Comparison of ENCODE assay signal across 8 cellular contexts in the genomic region with DNA sequence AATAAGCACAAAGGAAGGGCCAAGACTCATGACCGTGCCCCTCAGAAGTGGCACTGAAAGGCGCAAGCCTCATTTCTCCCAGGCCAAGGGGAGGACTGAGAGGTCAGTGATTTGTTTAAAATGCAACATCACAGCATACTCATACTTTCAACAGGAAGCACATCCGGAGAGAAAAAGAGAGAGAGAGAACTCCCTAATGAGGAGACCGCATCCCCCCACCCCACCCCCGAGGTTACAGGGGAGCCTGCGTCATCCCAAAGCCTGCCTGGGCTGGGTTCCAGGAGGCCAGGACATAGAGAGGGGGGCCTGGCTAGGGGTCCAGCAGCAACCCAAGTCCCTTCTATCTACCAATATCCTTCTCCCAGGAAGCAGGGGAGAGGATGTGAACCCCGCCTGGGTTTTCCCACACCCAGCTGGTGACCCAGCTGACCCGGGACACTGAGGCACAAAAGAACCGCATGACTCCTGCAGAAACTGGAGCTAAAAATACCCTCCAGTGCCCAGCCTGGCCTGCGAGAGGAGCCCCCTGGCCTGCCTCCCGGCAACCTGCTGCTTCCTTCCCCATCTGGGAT. TPM values are rescaled to one million over a fixed set of nuclear protein-coding genes. Genes with fewer than 3 reads are reported as not detected.
DNase-seq lines count a peak whose midpoint lies in the region; ATAC-seq and TF ChIP-seq lines count a peak whose summit lies in the region.

No MANE protein-coding gene starts in this region.

- POLR2A ChIA-PET in OCI-LY7 (lab: Charles Lee): interaction anchor here (0.7 kb wide), 1 partner anchor 106 kb away, joined by 3 read pairs; no protein-coding TSS in a partner anchor

- H3K4me2 ChIP-seq in OCI-LY7 (ENCODE audit: low read length): peak overlapping the region; percentile 85

- no peak overlapping the region for H2AFZ ChIP-seq in OCI-LY7 (ENCODE audit: low read length)

- CTCF ChIA-PET in OCI-LY7 (lab: Charles Lee; ENCODE audit: unreplicated experiment): no interaction called here

- DNase-seq in AG20443 (ENCODE audit: low spot score) (peak; percentile 77), OCI-LY7 (ENCODE audit: low spot score) (peak; percentile 41), coronary artery (ENCODE audit: low spot score) (peak; percentile 89), mucosa of gallbladder (ENCODE audit: low spot score) (peak; percentile 57), NCI-H2081 (lab: John Stamatoyannopoulos, UW) (no peak), HUDEP-2 (lab: John Stamatoyannopoulos, UW; ENCODE audit: unreplicated experiment in 76 of 76) (no peak)
- DNase-seq in effector CD8-positive, alpha-beta T cell (lab: John Stamatoyannopoulos, UW): no peak

- ATAC-seq in HG03354 (IDR thresholded peaks at IDR 0.05; ENCODE audit: poor library complexity, severe bottlenecking, unreplicated experiment): no peak

- intact Hi-C loops in OCI-LY7 (cut with micrococcal nuclease; ENCODE audit: unreplicated experiment): no loop called here

- TF ChIP-seq CTCF in OCI-LY7 (conservative IDR thresholded peaks at IDR 0.05; ENCODE audit: low read length) (no peak), coronary artery (IDR thresholded peaks at IDR 0.05) (no peak)

- peak overlapping the region; percentile 77 for H3K27ac ChIP-seq in OCI-LY7 (ENCODE audit: low read depth, low read length, poor library complexity, severe bottlenecking)
- peak overlapping the region; percentile 97 to 99 for H3K27ac ChIP-seq in coronary artery

- H3K4me1 ChIP-seq in OCI-LY7 (ENCODE audit: insufficient read depth, low read length, poor library complexity, severe bottlenecking): peaks cover 64% of the 10 kb centered on the region

- no peaks in the 10 kb centered on the region for H3K9me2 ChIP-seq in OCI-LY7 (ENCODE audit: insufficient read depth, low read length)

- H3K36me3 ChIP-seq in OCI-LY7 (ENCODE audit: insufficient read depth, low read length): peaks cover 54% of the 10 kb centered on the region

- no TSS peak for BruUV-seq in OCI-LY7 (replicated peaks; lab: Mats Ljungman, UMichigan)

- peaks cover 18% of the 10 kb centered on the region; the same call in 1 of the 2 replicates for H4K20me1 ChIP-seq in OCI-LY7 (ENCODE audit: insufficient read depth, low read length)

- H3K79me2 ChIP-seq in OCI-LY7 (ENCODE audit: insufficient read depth, low read depth, low read length): peaks cover 76% of the 10 kb centered on the region

- H3K4me3 ChIP-seq in OCI-LY7 (ENCODE audit: low read depth, low read length, poor library complexity, severe bottlenecking) (peak overlapping the region; percentile 82), coronary artery (peak overlapping the region; percentile 96)

- H3K9me3 ChIP-seq in OCI-LY7 (ENCODE audit: low read length): no peaks in the 10 kb centered on the region

RNA-seq across cellular contexts. Expression of a gene that starts 3.8 kb away (rescaled TPM):
- total RNA-seq in OCI-LY7 (2014; rRNA removed; shearing (Covaris generic)): 152 and 182 TPM in 2 replicates
- total RNA-seq in OCI-LY7 (2022) (203 and 211 TPM in 2 replicates), mucosa of gallbladder (131 TPM)

RNA-seq across cellular contexts. Expression of a gene that starts 40.7 kb away (rescaled TPM):
- 11.1 and 19.1 TPM in 2 replicates for total RNA-seq in OCI-LY7 (2014; rRNA removed; shearing (Covaris generic))
- 37.8 and 50.2 TPM in 2 replicates for total RNA-seq in OCI-LY7 (2022)
- 108 TPM for total RNA-seq in mucosa of gallbladder

Comparison
In these comparisons a context has a peak if more than half of its experiments do, and no peak if none do; other contexts are left out.
1. DNase-seq: peak in AG20443 (single experiment), OCI-LY7 (single experiment), coronary artery (single experiment) and mucosa of gallbladder (single experiment); none in NCI-H2081 (0 of 2), HUDEP-2 (0 of 76) and effector CD8-positive, alpha-beta T cell (single experiment).